ENCODE assay signal across 23 cellular contexts in the genomic region with DNA sequence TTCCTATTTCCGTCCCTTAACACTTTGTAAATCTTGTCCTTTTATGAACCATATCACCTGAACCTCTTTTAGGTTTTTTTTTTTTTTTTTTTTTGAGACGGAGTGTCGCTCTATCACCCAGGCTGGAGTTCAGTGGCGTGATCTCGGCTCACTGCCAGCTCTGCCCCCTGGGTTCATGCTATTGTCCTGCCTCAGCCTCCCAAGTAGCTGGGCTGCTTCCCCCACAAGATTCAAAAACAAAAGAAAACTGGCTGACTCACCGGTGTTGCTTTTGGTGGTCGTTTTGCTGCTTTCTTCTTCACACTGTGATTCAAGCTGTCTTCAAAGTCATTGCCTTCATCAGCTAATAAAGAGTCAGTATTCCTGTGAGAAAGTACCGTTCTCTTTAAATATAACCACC. TPM values are rescaled to one million over a fixed set of nuclear protein-coding genes. Genes with fewer than 3 reads are reported as not detected.
"Had no signal": no experiment of that assay in that cellular context is flagged by ENCODE, and none has a peak within 500 bp of the region (broad histone marks: within the 10 kb centered on the region; RNA-seq: fewer than 3 reads in every experiment).

No MANE protein-coding gene starts in this region.

RNA-seq across cellular contexts. Expression of a gene that starts 24.6 kb away (rescaled TPM):
- total RNA-seq: hepatocyte; kidney; left colon; left lung; liver; lower lobe of right lung; mammary epithelial cell; mucosa of gallbladder; naive thymus-derived CD8-positive, alpha-beta T cell; osteocyte; posterior vena cava; pulmonary artery endothelial cell; renal cortical epithelial cell; right atrium auricular region; right lobe of liver; skeletal muscle tissue; smooth muscle cell; stomach; thyroid gland; transverse colon; upper lobe of left lung; urinary bladder; vagina had no signal
- polyA plus RNA-seq: mammary epithelial cell, smooth muscle cell, stomach, urinary bladder had no signal
